Comparison of ENCODE assay signal across 7 cellular contexts in genomic region chr2:23384551-23385349, GRCh38. TPM values are rescaled to one million over a fixed set of nuclear protein-coding genes. Genes with fewer than 3 reads are reported as not detected.
DNase-seq lines count a peak whose midpoint lies in the region; ATAC-seq and TF ChIP-seq lines count a peak whose summit lies in the region.

KLHL29 (plus strand) TSS chr2:23385179; CDS start chr2:23562197, 177,018 bp downstream.

- peak within 1 kb of the TSS; percentile 66 for H3K4me3 ChIP-seq in HFF-Myc (replicated peaks; ENCODE audit: low read depth, low read length)
- H3K4me3 ChIP-seq in colonic mucosa, result peak within 1 kb of the TSS; percentile 69

- no peaks in the 10 kb centered on the region for H3K9me3 ChIP-seq in colonic mucosa

- peak within 1 kb of the TSS; percentile 50 for H3K27ac ChIP-seq in colonic mucosa

- TF ChIP-seq CTCF in HFF-Myc (IDR thresholded peaks at IDR 0.05; ENCODE audit: low read depth, low read length, missing control alignments) (no peak), colonic mucosa (IDR thresholded peaks at IDR 0.05) (no peak)

- DNase-seq in HFF-Myc (ENCODE audit: extremely low read depth, low read depth) (no peak), NCI-H1105 (lab: John Stamatoyannopoulos, UW) (peak; percentile 46), colonic mucosa (peak; percentile 90), left lobe of liver (ENCODE audit: low spot score) (peak; percentile 90)
- DNase-seq in activated CD4-positive, alpha-beta T cell treated with anti-CD3 and anti-CD28 coated beads for 4 hours, result peak; percentile 74 to 75
- peak; percentile 78 for DNase-seq in stimulated activated CD4-positive, alpha-beta T cell treated with anti-CD3 and anti-CD28 coated beads, Interleukin-2, amount 100 ng/mL, for 4 hours (ENCODE audit: low read depth)

- peak within 1 kb of the TSS in 1 of 2 donors; percentile 66 for H3K9ac ChIP-seq in colonic mucosa (ENCODE audit: low read depth in 2 of 2, low read length in 2 of 2)

- ATAC-seq in GM18499 (IDR thresholded peaks at IDR 0.05; ENCODE audit: insufficient read depth, unreplicated experiment), result peak; percentile 43
- ATAC-seq in left lobe of liver, result peak; percentile 81

- H3K36me3 ChIP-seq in colonic mucosa, result no peaks in the 10 kb centered on the region

- H3K27me3 ChIP-seq in colonic mucosa, result peaks cover 12% of the 10 kb centered on the region

- no peaks in the 10 kb centered on the region for H3K4me1 ChIP-seq in colonic mucosa

- intact Hi-C loops in colonic mucosa (cut with DNase I), result loop anchor here (10.0 kb wide), 1 partner anchor 180 kb away; no protein-coding TSS in a partner anchor

RNA-seq across cellular contexts. Expression of gene KLHL29, which starts in this region (rescaled TPM):
- total RNA-seq in colonic mucosa (1 to 10 TPM; 2.0 to 2.9 TPM), left lobe of liver (2.3 TPM)
